Comparison of ENCODE assay signal across 11 cellular contexts in the genomic region with DNA sequence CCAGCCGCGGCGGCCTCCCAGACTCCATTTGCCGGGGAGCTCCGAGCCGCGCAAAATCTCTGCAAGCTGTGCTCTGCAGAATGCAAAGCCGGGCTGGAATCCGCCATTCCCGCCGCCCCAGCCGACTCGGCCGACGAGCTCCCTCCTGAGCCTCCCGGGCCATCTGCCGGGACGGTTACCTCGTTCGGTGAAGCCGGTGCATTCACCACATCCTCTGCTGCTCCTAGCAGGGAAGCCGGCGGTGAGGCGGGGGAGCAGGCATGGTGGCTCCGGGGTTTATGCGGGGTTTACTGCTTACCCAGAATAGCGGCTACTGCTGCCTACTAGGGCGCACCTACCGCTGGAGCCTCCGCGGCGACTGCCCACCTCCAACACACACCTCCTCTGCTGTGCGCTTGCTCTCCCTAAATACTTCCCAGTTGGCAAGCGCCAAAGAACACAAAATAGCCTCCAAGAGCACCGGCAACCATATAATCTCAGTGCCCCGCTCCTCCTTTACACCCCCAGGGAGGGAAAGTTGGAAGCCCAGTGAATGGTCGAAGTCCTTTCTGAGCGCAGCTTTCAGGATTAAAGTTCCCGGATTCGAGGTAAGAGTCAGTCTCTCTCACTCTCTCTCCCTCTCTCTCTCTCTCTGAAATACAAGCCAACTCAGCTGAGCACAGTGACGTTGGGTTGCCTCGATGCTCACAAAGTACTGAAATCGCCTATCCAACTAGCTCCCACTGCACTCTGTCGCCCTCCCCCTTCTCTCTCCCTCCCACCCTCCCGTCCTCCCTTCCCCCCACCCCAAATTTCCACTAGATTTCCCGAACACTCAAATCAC. TPM values are rescaled to one million over a fixed set of nuclear protein-coding genes. Genes with fewer than 3 reads are reported as not detected.
DNase-seq lines count a peak whose midpoint lies in the region; ATAC-seq and TF ChIP-seq lines count a peak whose summit lies in the region.
"Had no signal": no experiment of that assay in that cellular context is flagged by ENCODE, and none has a peak within 500 bp of the region (broad histone marks: within the 10 kb centered on the region; RNA-seq: fewer than 3 reads in every experiment).

A gene (minus strand): TSS at position 696 of the 823 bp plus-strand sequence. CDS start 2,246 bp downstream, outside the sequence.

- TF ChIP-seq CTCF in BJ (IDR thresholded peaks at IDR 0.05; ENCODE audit: insufficient read depth, low read depth, low read length) (no peak), HFF-Myc (IDR thresholded peaks at IDR 0.05; ENCODE audit: low read depth, low read length, missing control alignments) (no peak), dorsolateral prefrontal cortex (IDR thresholded peaks at IDR 0.05 in 54 of 56, conservative IDR thresholded peaks at IDR 0.05 in 2 of 56; ENCODE audit: low read depth in 1 of 56, partially characterized antibody in 56 of 56) (no peak), lower lobe of right lung (IDR thresholded peaks at IDR 0.05) (no peak), colonic mucosa (IDR thresholded peaks at IDR 0.05) (no peak)
- TF ChIP-seq CTCF in CD8-positive, alpha-beta T cell (IDR thresholded peaks at IDR 0.05), result no peak

- DNase-seq in BJ (ENCODE audit: low read depth) (peak; percentile 55), HFF-Myc (ENCODE audit: extremely low read depth, low read depth) (no peak), dorsolateral prefrontal cortex (no peak), lower lobe of right lung (no peak), colonic mucosa (no peak)
- DNase-seq in CD8-positive, alpha-beta T cell, result no peak
- no peak for DNase-seq in activated effector memory CD4-positive, alpha-beta T cell treated with Interleukin-2 at 50 U/mL for 16 hours
- DNase-seq: mucosa of descending colon, MV-4-11 had no signal

- H3K4me1 Mint-ChIP-seq in CD8-positive, alpha-beta T cell (ENCODE audit: low read depth), result peaks cover 11% of the 10 kb centered on the region

- CTCF ChIA-PET in BJ (lab: Yijun Ruan, JAX), result interaction anchor here (0.8 to 5.4 kb wide), 8 partner anchors 16 to 439 kb away, joined by 3 to 26 read pairs (median 4); no protein-coding TSS in a partner anchor
- CTCF ChIA-PET in CD8-positive, alpha-beta T cell (lab: Charles Lee), result no interaction called here

- no peaks in the 10 kb centered on the region for H3K27me3 ChIP-seq in BJ (ENCODE audit: control insufficient read depth, insufficient read depth, low read length)
- peaks cover 35 to 100% (median 100%) of the 10 kb centered on the region in 45 donors for H3K27me3 ChIP-seq in dorsolateral prefrontal cortex
- H3K27me3 ChIP-seq in lower lobe of right lung (ENCODE audit: low read depth), result peaks cover 100% of the 10 kb centered on the region
- peaks cover 89% of the 10 kb centered on the region for H3K27me3 ChIP-seq in colonic mucosa
- peaks cover 24% of the 10 kb centered on the region for H3K27me3 ChIP-seq in CD8-positive, alpha-beta T cell (ENCODE audit: insufficient read depth, low read length)

- no peaks in the 10 kb centered on the region for H3K9me3 ChIP-seq in lower lobe of right lung
- no peaks in the 10 kb centered on the region for H3K9me3 ChIP-seq in colonic mucosa
- no peaks in the 10 kb centered on the region for H3K9me3 ChIP-seq in CD8-positive, alpha-beta T cell (ENCODE audit: low read length)
- H3K9me3 ChIP-seq: mucosa of descending colon had no signal

- intact Hi-C loops in dorsolateral prefrontal cortex (cut with DNase I), result no loop called here
- intact Hi-C loops in lower lobe of right lung (cut with DNase I), result no loop called here
- intact Hi-C loops in colonic mucosa (cut with DNase I), result no loop called here
- intact Hi-C loops in CD8-positive, alpha-beta T cell (cut with DNase I, micrococcal nuclease), result no loop called here

- peaks cover 70% of the 10 kb centered on the region for H3K27me3 Mint-ChIP-seq in CD8-positive, alpha-beta T cell (ENCODE audit: low read depth)

- ATAC-seq in lower lobe of right lung (peak in 1 of 2 donors; percentile 43), HG02642 (IDR thresholded peaks at IDR 0.05; ENCODE audit: poor library complexity, unreplicated experiment) (no peak)
- ATAC-seq in CD8-positive, alpha-beta T cell, result no peak
- ATAC-seq: mucosa of descending colon had no signal

- H3K4me1 ChIP-seq in lower lobe of right lung, result no peaks in the 10 kb centered on the region
- H3K4me1 ChIP-seq in colonic mucosa, result no peaks in the 10 kb centered on the region
- H3K4me1 ChIP-seq in CD8-positive, alpha-beta T cell (ENCODE audit: insufficient read depth, low read length), result no peaks in the 10 kb centered on the region

- H3K36me3 ChIP-seq in BJ (ENCODE audit: control insufficient read depth, insufficient read depth, low read length) (peaks cover 10% of the 10 kb centered on the region), lower lobe of right lung (no peaks in the 10 kb centered on the region), colonic mucosa (no peaks in the 10 kb centered on the region)
- no peaks in the 10 kb centered on the region for H3K36me3 ChIP-seq in CD8-positive, alpha-beta T cell (ENCODE audit: insufficient read depth, low read length)

- H3K4me3 Mint-ChIP-seq in CD8-positive, alpha-beta T cell, result no peak within 1 kb of the TSS

- H3K9ac ChIP-seq in colonic mucosa (ENCODE audit: low read depth in 2 of 2, low read length in 2 of 2), result no peak within 1 kb of the TSS

- no peak within 1 kb of the TSS for H3K27ac Mint-ChIP-seq in CD8-positive, alpha-beta T cell

- no peaks in the 10 kb centered on the region for H3K36me3 Mint-ChIP-seq in CD8-positive, alpha-beta T cell

- H3K27ac ChIP-seq in dorsolateral prefrontal cortex, result no peak within 1 kb of the TSS
- H3K27ac ChIP-seq in lower lobe of right lung, result peak within 1 kb of the TSS; percentile 85
- no peak within 1 kb of the TSS for H3K27ac ChIP-seq in colonic mucosa
- no peak within 1 kb of the TSS for H3K27ac ChIP-seq in CD8-positive, alpha-beta T cell (ENCODE audit: low read depth, low read length)

- H3K9me3 Mint-ChIP-seq in CD8-positive, alpha-beta T cell, result no peaks in the 10 kb centered on the region

- H3K4me3 ChIP-seq in BJ (ENCODE audit: low read depth, low read length), result peak within 1 kb of the TSS; percentile 90
- H3K4me3 ChIP-seq in HFF-Myc (replicated peaks; ENCODE audit: low read depth, low read length), result peak within 1 kb of the TSS; percentile 88
- peak within 1 kb of the TSS in 37 of 59 donors; percentile 3 to 56 (median 30) for H3K4me3 ChIP-seq in dorsolateral prefrontal cortex
- H3K4me3 ChIP-seq in lower lobe of right lung, result peak within 1 kb of the TSS; percentile 60
- no peak within 1 kb of the TSS for H3K4me3 ChIP-seq in colonic mucosa
- no peak within 1 kb of the TSS for H3K4me3 ChIP-seq in CD8-positive, alpha-beta T cell (ENCODE audit: low read depth, low read length)
- H3K4me3 ChIP-seq: mucosa of descending colon had no signal

- POLR2A ChIA-PET in BJ (lab: Charles Lee), result interaction anchor here (0.5 to 0.9 kb wide), 3 partner anchors 28 to 283 kb away, joined by 3 to 16 read pairs (median 3); no protein-coding TSS in a partner anchor
- POLR2A ChIA-PET in CD8-positive, alpha-beta T cell (lab: Charles Lee), result no interaction called here

RNA-seq across cellular contexts. Expression of the gene that starts here (rescaled TPM):
- 29.1 and 30.8 TPM in 2 replicates for polyA plus RNA-seq in BJ (2011; rRNA removed)
- 41.4 and 45.3 TPM in 2 replicates for polyA minus RNA-seq in BJ (2011; rRNA and poly(A)+ RNA removed)
- total RNA-seq in dorsolateral prefrontal cortex, result 1 to 10 TPM in 4 of 120 experiments, under 1 TPM in 22, not detected in 94; 0.13 to 1.6 (median 0.37) TPM
- total RNA-seq in lower lobe of right lung, result 15.7 TPM
- not detected for total RNA-seq in colonic mucosa
- not detected for total RNA-seq in CD8-positive, alpha-beta T cell
- total RNA-seq: mucosa of descending colon, SK-MEL-5 had no signal

Comparison
In these comparisons a context has a peak if more than half of its experiments do, and no peak if none do; other contexts are left out.
1. H3K4me3 ChIP-seq: peak in BJ (single experiment), HFF-Myc (single experiment), dorsolateral prefrontal cortex (37 of 59) and lower lobe of right lung (single experiment); none in colonic mucosa (single experiment) and CD8-positive, alpha-beta T cell (single experiment).